In the genomic region with DNA sequence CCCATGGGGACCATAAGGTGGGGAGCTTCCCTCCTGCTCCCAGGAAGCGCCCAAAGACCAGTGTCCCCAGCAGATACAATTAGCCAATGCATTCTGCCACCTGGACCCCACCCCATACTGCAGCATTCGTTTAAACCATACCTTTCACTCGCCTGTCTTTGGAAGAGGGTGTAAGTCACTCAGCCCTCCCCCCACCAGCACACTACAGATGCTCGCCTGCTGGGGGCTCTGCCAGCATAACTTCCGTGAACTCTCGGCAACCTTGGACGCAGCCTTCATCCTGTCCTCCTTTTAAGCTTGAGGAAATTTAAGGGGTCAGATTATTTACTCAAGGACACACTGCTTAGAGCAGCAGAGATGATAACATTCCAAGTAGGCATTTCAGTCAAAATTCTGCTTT, we compare ENCODE assay signal across 14 cellular contexts.
"Had no signal": no experiment of that assay in that cellular context is flagged by ENCODE, and none has a peak within 500 bp of the region (broad histone marks: within the 10 kb centered on the region; RNA-seq: fewer than 3 reads in every experiment).

No MANE protein-coding gene starts in this region.

- H3K9me3 Mint-ChIP-seq: activated CD4-positive, alpha-beta memory T cell treated with anti-CD3 and anti-CD28 coated beads for 36 hours; activated T-cell treated with anti-CD3 and anti-CD28 coated beads, Interleukin-2, amount 50 U/mL, for 4 hours; immature natural killer cell; natural killer cell had no signal

- H3K27ac ChIP-seq: colonic mucosa, right lobe of liver, thoracic aorta had no signal

- H3K36me3 Mint-ChIP-seq: activated CD4-positive, alpha-beta memory T cell treated with anti-CD3 and anti-CD28 coated beads for 36 hours; immature natural killer cell; natural killer cell had no signal

- ATAC-seq: activated T-cell treated with anti-CD3 and anti-CD28 coated beads, Interleukin-2, amount 50 U/mL, for 4 hours; natural killer cell had no signal

- DNase-seq: activated CD4-positive, alpha-beta memory T cell treated with anti-CD3 and anti-CD28 coated beads for 36 hours; activated CD4-positive, alpha-beta T cell treated with anti-CD3 and anti-CD28 coated beads for 1 hour; activated effector memory CD4-positive, alpha-beta T cell treated with Interleukin-2 at 50 U/mL for 16 hours; activated naive CD4-positive, alpha-beta T cell treated with anti-CD3 and anti-CD28 coated beads, Interleukin-2, amount 50 U/mL, for 16 hours; activated T-cell treated with anti-CD3 and anti-CD28 coated beads, Interleukin-2, amount 50 U/mL, for 4 hours; colonic mucosa; esophagus squamous epithelium; immature natural killer cell; natural killer cell; right lobe of liver; stimulated activated CD4-positive, alpha-beta T cell treated with anti-CD3 and anti-CD28 coated beads, Interleukin-1b, Interleukin-23, amount 100 ng/mL, for 48 hours; stomach had no signal

- H3K4me1 ChIP-seq: colonic mucosa had no signal

- H3K27me3 ChIP-seq: colonic mucosa, esophagus squamous epithelium, right lobe of liver, stomach had no signal

- H3K27me3 Mint-ChIP-seq: activated CD4-positive, alpha-beta memory T cell treated with anti-CD3 and anti-CD28 coated beads for 36 hours; progenitor cell of endocrine pancreas had no signal

- H3K36me3 ChIP-seq: colonic mucosa, esophagus squamous epithelium, right lobe of liver, stomach, thoracic aorta had no signal

- H3K4me1 Mint-ChIP-seq: immature natural killer cell had no signal

- H3K9me3 ChIP-seq: colonic mucosa, esophagus squamous epithelium, right lobe of liver, stomach, thoracic aorta had no signal

- H3K27ac Mint-ChIP-seq: activated CD4-positive, alpha-beta memory T cell treated with anti-CD3 and anti-CD28 coated beads for 36 hours; immature natural killer cell; natural killer cell; progenitor cell of endocrine pancreas had no signal

- H3K4me3 ChIP-seq: colonic mucosa, esophagus squamous epithelium, right lobe of liver, stomach, thoracic aorta had no signal

- H3K4me3 Mint-ChIP-seq: activated CD4-positive, alpha-beta memory T cell treated with anti-CD3 and anti-CD28 coated beads for 36 hours; activated T-cell treated with anti-CD3 and anti-CD28 coated beads, Interleukin-2, amount 50 U/mL, for 4 hours; immature natural killer cell; natural killer cell had no signal
